In the genomic region with DNA sequence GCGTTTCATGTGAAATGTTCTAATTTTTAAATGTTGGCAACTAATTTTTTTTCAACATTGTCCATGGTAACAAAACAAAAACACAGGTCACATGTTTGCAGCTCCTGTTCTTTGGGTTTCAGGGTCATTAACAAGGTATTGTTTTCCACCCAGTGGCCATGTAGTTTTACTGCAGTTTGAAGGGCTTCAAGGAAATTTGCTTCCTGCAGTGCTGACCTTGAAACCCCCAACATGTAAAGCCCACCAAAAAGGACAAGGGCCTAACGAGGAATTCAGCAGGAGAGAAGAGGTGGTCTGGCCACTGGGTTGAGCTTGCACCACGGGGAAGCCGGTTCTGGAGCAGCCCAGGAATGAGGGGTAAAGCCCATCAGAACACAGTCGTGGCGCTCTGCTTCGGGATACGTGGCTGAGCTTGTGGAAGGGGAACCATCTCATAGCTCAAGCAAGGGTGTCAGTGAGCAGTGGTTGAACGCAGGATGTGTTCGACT, we compare ENCODE assay signal across 1 cellular context.
TF ChIP-seq lines count a peak whose summit lies in the region.

No MANE protein-coding gene starts in this region.

TF ChIP-seq in HCT116, 20 proteins besides CTCF, POLR2A, EP300 and RAD21:
- TF ChIP-seq, protein P1, sequence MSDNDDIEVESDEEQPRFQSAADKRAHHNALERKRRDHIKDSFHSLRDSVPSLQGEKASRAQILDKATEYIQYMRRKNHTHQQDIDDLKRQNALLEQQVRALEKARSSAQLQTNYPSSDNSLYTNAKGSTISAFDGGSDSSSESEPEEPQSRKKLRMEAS (IDR thresholded peaks at IDR 0.05): 0 out of 2 replicates have a peak, but pooled peaks have one; percentile 18
- no peak for TF ChIP-seq POLR2AphosphoS5 (IDR thresholded peaks at IDR 0.05; ENCODE audit: low read depth, low read length)
- TF ChIP-seq, protein P2, sequence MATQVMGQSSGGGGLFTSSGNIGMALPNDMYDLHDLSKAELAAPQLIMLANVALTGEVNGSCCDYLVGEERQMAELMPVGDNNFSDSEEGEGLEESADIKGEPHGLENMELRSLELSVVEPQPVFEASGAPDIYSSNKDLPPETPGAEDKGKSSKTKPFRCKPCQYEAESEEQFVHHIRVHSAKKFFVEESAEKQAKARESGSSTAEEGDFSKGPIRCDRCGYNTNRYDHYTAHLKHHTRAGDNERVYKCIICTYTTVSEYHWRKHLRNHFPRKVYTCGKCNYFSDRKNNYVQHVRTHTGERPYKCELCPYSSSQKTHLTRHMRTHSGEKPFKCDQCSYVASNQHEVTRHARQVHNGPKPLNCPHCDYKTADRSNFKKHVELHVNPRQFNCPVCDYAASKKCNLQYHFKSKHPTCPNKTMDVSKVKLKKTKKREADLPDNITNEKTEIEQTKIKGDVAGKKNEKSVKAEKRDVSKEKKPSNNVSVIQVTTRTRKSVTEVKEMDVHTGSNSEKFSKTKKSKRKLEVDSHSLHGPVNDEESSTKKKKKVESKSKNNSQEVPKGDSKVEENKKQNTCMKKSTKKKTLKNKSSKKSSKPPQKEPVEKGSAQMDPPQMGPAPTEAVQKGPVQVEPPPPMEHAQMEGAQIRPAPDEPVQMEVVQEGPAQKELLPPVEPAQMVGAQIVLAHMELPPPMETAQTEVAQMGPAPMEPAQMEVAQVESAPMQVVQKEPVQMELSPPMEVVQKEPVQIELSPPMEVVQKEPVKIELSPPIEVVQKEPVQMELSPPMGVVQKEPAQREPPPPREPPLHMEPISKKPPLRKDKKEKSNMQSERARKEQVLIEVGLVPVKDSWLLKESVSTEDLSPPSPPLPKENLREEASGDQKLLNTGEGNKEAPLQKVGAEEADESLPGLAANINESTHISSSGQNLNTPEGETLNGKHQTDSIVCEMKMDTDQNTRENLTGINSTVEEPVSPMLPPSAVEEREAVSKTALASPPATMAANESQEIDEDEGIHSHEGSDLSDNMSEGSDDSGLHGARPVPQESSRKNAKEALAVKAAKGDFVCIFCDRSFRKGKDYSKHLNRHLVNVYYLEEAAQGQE (IDR thresholded peaks at IDR 0.05; ENCODE audit: low read depth): no peak
TF ChIP-seq in HCT116: peak in this region for 1.
